Comparison of ENCODE assay signal across 10 cellular contexts in genomic region chr18:75041586-75041985, GRCh38.
DNase-seq lines count a peak whose midpoint lies in the region; ATAC-seq, FAIRE-seq and TF ChIP-seq lines count a peak whose summit lies in the region.
"Had no signal": no experiment of that assay in that cellular context is flagged by ENCODE, and none has a peak within 500 bp of the region (broad histone marks: within the 10 kb centered on the region; RNA-seq: fewer than 3 reads in every experiment).

No MANE protein-coding gene starts in this region.

- H3K9me3 ChIP-seq in BE2C (no peaks in the 10 kb centered on the region), astrocyte (ENCODE audit: insufficient read depth, low read depth, low read length) (no peaks in the 10 kb centered on the region)

- H3K9ac ChIP-seq in astrocyte (ENCODE audit: low read length), result no peak overlapping the region

- H3K4me3 Mint-ChIP-seq in astrocyte (ENCODE audit: unreplicated experiment), result no peak overlapping the region
- no peak overlapping the region for H3K4me3 Mint-ChIP-seq in activated T-cell treated with anti-CD3 and anti-CD28 coated beads, Interleukin-2, amount 50 U/mL, for 72 hours
- H3K4me3 Mint-ChIP-seq in activated CD4-positive, alpha-beta T cell treated with anti-CD3 and anti-CD28 coated beads, Interleukin-2, amount 10 ng/mL, durations not matched to agents 24 days and 14 days, result no peak overlapping the region

- H3K36me3 Mint-ChIP-seq in astrocyte (ENCODE audit: low read depth, unreplicated experiment), result peaks cover 2% of the 10 kb centered on the region
- no peaks in the 10 kb centered on the region for H3K36me3 Mint-ChIP-seq in activated T-cell treated with anti-CD3 and anti-CD28 coated beads, Interleukin-2, amount 50 U/mL, for 72 hours (ENCODE audit: insufficient read depth in 2 of 2)
- H3K36me3 Mint-ChIP-seq in activated CD4-positive, alpha-beta T cell treated with anti-CD3 and anti-CD28 coated beads, Interleukin-2, amount 10 ng/mL, durations not matched to agents 24 days and 14 days (ENCODE audit: low read depth), result no peaks in the 10 kb centered on the region

- no peaks in the 10 kb centered on the region for H3K4me1 Mint-ChIP-seq in astrocyte (ENCODE audit: low read depth, unreplicated experiment)
- H3K4me1 Mint-ChIP-seq in activated T-cell treated with anti-CD3 and anti-CD28 coated beads, Interleukin-2, amount 50 U/mL, for 72 hours (ENCODE audit: low read depth), result no peaks in the 10 kb centered on the region
- H3K4me1 Mint-ChIP-seq in activated CD4-positive, alpha-beta T cell treated with anti-CD3 and anti-CD28 coated beads, Interleukin-2, amount 10 ng/mL, durations not matched to agents 24 days and 14 days, result no peaks in the 10 kb centered on the region

- no peaks in the 10 kb centered on the region for H4K20me1 ChIP-seq in astrocyte (ENCODE audit: insufficient read depth, low read length)

- H3K4me1 ChIP-seq in BE2C, result no peaks in the 10 kb centered on the region
- no peaks in the 10 kb centered on the region for H3K4me1 ChIP-seq in astrocyte (ENCODE audit: insufficient read depth, low read length)

- H3K36me3 ChIP-seq in BE2C (no peaks in the 10 kb centered on the region), astrocyte (ENCODE audit: insufficient read depth, low read length) (no peaks in the 10 kb centered on the region)

- no peak overlapping the region for H3K4me3 ChIP-seq in BE2C (ENCODE audit: low read depth, low read length)
- H3K4me3 ChIP-seq in astrocyte (ENCODE audit: insufficient read depth, low read depth, low read length), result no peak overlapping the region

- H2AFZ ChIP-seq in astrocyte (ENCODE audit: low read depth, low read length), result no peak overlapping the region

- no peaks in the 10 kb centered on the region for H3K9me3 Mint-ChIP-seq in astrocyte (ENCODE audit: unreplicated experiment)
- H3K9me3 Mint-ChIP-seq in activated T-cell treated with anti-CD3 and anti-CD28 coated beads, Interleukin-2, amount 50 U/mL, for 72 hours, result no peaks in the 10 kb centered on the region
- no peaks in the 10 kb centered on the region for H3K9me3 Mint-ChIP-seq in activated CD4-positive, alpha-beta T cell treated with anti-CD3 and anti-CD28 coated beads, Interleukin-2, amount 10 ng/mL, durations not matched to agents 24 days and 14 days

- H3K4me2 ChIP-seq in astrocyte (ENCODE audit: low read length), result no peak overlapping the region

- DNase-seq in BE2C (no peak), HuH-7 (ENCODE audit: low spot score) (peak; percentile 23), astrocyte (ENCODE audit: low read depth) (peak; percentile 9), kidney glomerular epithelial cell (lab: John Stamatoyannopoulos, UW) (peak; percentile 6)
- DNase-seq in activated T-cell treated with anti-CD3 and anti-CD28 coated beads, Interleukin-2, amount 50 U/mL, for 72 hours, result no peak
- DNase-seq in activated CD4-positive, alpha-beta T cell treated with anti-CD3 and anti-CD28 coated beads, Interleukin-2, amount 10 ng/mL, durations not matched to agents 24 days and 14 days, result no peak
- DNase-seq in activated CD4-positive, alpha-beta T cell treated with anti-CD3 and anti-CD28 coated beads for 4 hours, result no peak

- no peak for ATAC-seq in activated T-cell treated with anti-CD3 and anti-CD28 coated beads, Interleukin-2, amount 50 U/mL, for 72 hours (replicated peaks in 1 of 2)
- ATAC-seq in GM19351 (IDR thresholded peaks at IDR 0.05; ENCODE audit: unreplicated experiment), result no peak

- intact Hi-C loops in activated CD4-positive, alpha-beta T cell treated with anti-CD3 and anti-CD28 coated beads, Interleukin-2, amount 10 ng/mL, durations not matched to agents 24 days and 14 days (cut with micrococcal nuclease), result no loop called here

- H3K27me3 Mint-ChIP-seq in astrocyte (ENCODE audit: low read depth, unreplicated experiment), result no peaks in the 10 kb centered on the region
- no peaks in the 10 kb centered on the region for H3K27me3 Mint-ChIP-seq in activated T-cell treated with anti-CD3 and anti-CD28 coated beads, Interleukin-2, amount 50 U/mL, for 72 hours (ENCODE audit: low read depth)
- H3K27me3 Mint-ChIP-seq in activated CD4-positive, alpha-beta T cell treated with anti-CD3 and anti-CD28 coated beads, Interleukin-2, amount 10 ng/mL, durations not matched to agents 24 days and 14 days, result no peaks in the 10 kb centered on the region

- H3K79me2 ChIP-seq in astrocyte (ENCODE audit: insufficient read depth, low read length), result no peaks in the 10 kb centered on the region

- FAIRE-seq in astrocyte (lab: Jason Lieb, UNC), result no peak
- FAIRE-seq: GM12891, TTC549 had no signal

- TF ChIP-seq CTCF in BE2C (IDR thresholded peaks at IDR 0.05; ENCODE audit: low read depth, low read length), result peak; percentile 45
- peak; percentile 39 for TF ChIP-seq CTCF in astrocyte (IDR thresholded peaks at IDR 0.05; ENCODE audit: insufficient read depth, low read depth, low read length)

- H3K27me3 ChIP-seq in BE2C (no peaks in the 10 kb centered on the region), astrocyte (ENCODE audit: insufficient read depth, low read length) (no peaks in the 10 kb centered on the region)

- H3K27ac Mint-ChIP-seq in astrocyte (ENCODE audit: unreplicated experiment), result no peak overlapping the region
- H3K27ac Mint-ChIP-seq in activated T-cell treated with anti-CD3 and anti-CD28 coated beads, Interleukin-2, amount 50 U/mL, for 72 hours, result no peak overlapping the region
- no peak overlapping the region for H3K27ac Mint-ChIP-seq in activated CD4-positive, alpha-beta T cell treated with anti-CD3 and anti-CD28 coated beads, Interleukin-2, amount 10 ng/mL, durations not matched to agents 24 days and 14 days

- no peak overlapping the region for H3K27ac ChIP-seq in astrocyte (ENCODE audit: low read depth, low read length)

Comparison
In these comparisons a context has a peak if more than half of its experiments do, and no peak if none do; other contexts are left out.
1. DNase-seq: peak in HuH-7 (single experiment), astrocyte (single experiment) and kidney glomerular epithelial cell (single experiment); none in BE2C (single experiment), activated T-cell treated with anti-CD3 and anti-CD28 coated beads, Interleukin-2, amount 50 U/mL, for 72 hours (0 of 2), activated CD4-positive, alpha-beta T cell treated with anti-CD3 and anti-CD28 coated beads, Interleukin-2, amount 10 ng/mL, durations not matched to agents 24 days and 14 days (single experiment) and activated CD4-positive, alpha-beta T cell treated with anti-CD3 and anti-CD28 coated beads for 4 hours (0 of 2).